In genomic region chr12:90611048-90611447, GRCh38 we compare ENCODE assay signal across 34 cellular contexts.
"Had no signal": no experiment of that assay in that cellular context is flagged by ENCODE, and none has a peak within 500 bp of the region (broad histone marks: within the 10 kb centered on the region; RNA-seq: fewer than 3 reads in every experiment).

No MANE protein-coding gene starts in this region.

- FAIRE-seq: colon had no signal

- H3K27me3 Mint-ChIP-seq: activated CD4-positive, alpha-beta memory T cell treated with anti-CD3 and anti-CD28 coated beads for 36 hours; activated CD4-positive, alpha-beta T cell treated with anti-CD3 and anti-CD28 coated beads, Interleukin-2, amount 10 ng/mL, durations not matched to agents 24 days and 14 days; activated CD8-positive, alpha-beta memory T cell treated with anti-CD3 and anti-CD28 coated beads, Interleukin-2, amount 10 ng/mL, durations not matched to agents 7 days and 5 days; activated naive CD4-positive, alpha-beta T cell treated with anti-CD3 and anti-CD28 coated beads, Interleukin-2, amount 50 U/mL, for 24 hours; activated naive CD8-positive, alpha-beta T cell treated with anti-CD3 and anti-CD28 coated beads for 36 hours; activated naive CD8-positive, alpha-beta T cell treated with anti-CD3 and anti-CD28 coated beads, Interleukin-2, amount 50 U/mL, for 24 hours; effector memory CD8-positive, alpha-beta T cell had no signal

- H3K36me3 ChIP-seq: adrenal gland, esophagus muscularis mucosa, gastrocnemius medialis, heart left ventricle had no signal

- ATAC-seq: activated CD4-positive, alpha-beta T cell treated with anti-CD3 and anti-CD28 coated beads for 36 hours; activated CD8-positive, alpha-beta memory T cell treated with anti-CD3 and anti-CD28 coated beads, Interleukin-2, amount 10 ng/mL, durations not matched to agents 7 days and 5 days; activated CD8-positive, alpha-beta T cell treated with anti-CD3 and anti-CD28 coated beads, Interleukin-2, amount 10 ng/mL, durations not matched to agents 7 days and 5 days; activated naive CD8-positive, alpha-beta T cell treated with anti-CD3 and anti-CD28 coated beads, Interleukin-2, amount 50 U/mL, for 24 hours; body of pancreas; effector memory CD8-positive, alpha-beta T cell; foreskin keratinocyte; gastrocnemius medialis; heart left ventricle had no signal

- H3K27ac ChIP-seq: adrenal gland, body of pancreas, esophagus muscularis mucosa, foreskin keratinocyte, gastrocnemius medialis, heart left ventricle had no signal

- H3K27me3 ChIP-seq: adrenal gland, body of pancreas, esophagus muscularis mucosa, foreskin keratinocyte, gastrocnemius medialis, heart left ventricle had no signal

- DNase-seq: activated CD4-positive, alpha-beta memory T cell treated with anti-CD3 and anti-CD28 coated beads for 36 hours; activated CD4-positive, alpha-beta T cell treated with anti-CD3 and anti-CD28 coated beads for 36 hours; activated CD4-positive, alpha-beta T cell treated with anti-CD3 and anti-CD28 coated beads, Interleukin-2, amount 10 ng/mL, durations not matched to agents 24 days and 14 days; activated CD4-positive, CD25-positive, alpha-beta regulatory T cell; activated CD4-positive, CD25-positive, alpha-beta regulatory T cell treated with anti-CD3 and anti-CD28 coated beads, Interleukin-2, amount 50 U/mL, for 72 hours; activated CD8-positive, alpha-beta memory T cell treated with anti-CD3 and anti-CD28 coated beads, Interleukin-2, amount 10 ng/mL, durations not matched to agents 7 days and 5 days; activated CD8-positive, alpha-beta memory T cell treated with anti-CD3 and anti-CD28 coated beads, Interleukin-2, amount 50 U/mL, for 4 hours; activated CD8-positive, alpha-beta T cell treated with anti-CD3 and anti-CD28 coated beads, Interleukin-2, amount 10 ng/mL, durations not matched to agents 7 days and 5 days; activated effector memory CD4-positive, alpha-beta T cell treated with anti-CD3 and anti-CD28 coated beads, Interleukin-2, amount 50 U/mL, for 16 hours; activated naive CD4-positive, alpha-beta T cell treated with anti-CD3 and anti-CD28 coated beads for 36 hours; activated naive CD8-positive, alpha-beta T cell treated with anti-CD3 and anti-CD28 coated beads for 36 hours; activated naive CD8-positive, alpha-beta T cell treated with anti-CD3 and anti-CD28 coated beads, Interleukin-2, amount 50 U/mL, for 24 hours; activated T-cell treated with anti-CD3 and anti-CD28 coated beads, Interleukin-2, amount 50 U/mL, for 1 hour; activated T-cell treated with anti-CD3 and anti-CD28 coated beads, Interleukin-2, amount 50 U/mL, for 48 hours; adrenal gland; amygdala; aorta; body of pancreas; caudate nucleus; cortex of kidney; dermis blood vessel endothelial cell; effector CD4-positive, alpha-beta T cell; effector memory CD8-positive, alpha-beta T cell; erythroblast; foreskin keratinocyte; gastrocnemius medialis; glutamatergic neuron; heart left ventricle; T-helper 2 cell had no signal

- H3K9me3 ChIP-seq: adrenal gland, body of pancreas, esophagus muscularis mucosa, gastrocnemius medialis, heart left ventricle had no signal

- H3K36me3 Mint-ChIP-seq: activated CD4-positive, alpha-beta memory T cell treated with anti-CD3 and anti-CD28 coated beads for 36 hours; activated CD8-positive, alpha-beta memory T cell treated with anti-CD3 and anti-CD28 coated beads, Interleukin-2, amount 10 ng/mL, durations not matched to agents 7 days and 5 days; activated naive CD4-positive, alpha-beta T cell treated with anti-CD3 and anti-CD28 coated beads, Interleukin-2, amount 50 U/mL, for 24 hours; activated naive CD8-positive, alpha-beta T cell treated with anti-CD3 and anti-CD28 coated beads for 36 hours had no signal

- H3K4me1 ChIP-seq: adrenal gland, body of pancreas, esophagus muscularis mucosa, foreskin keratinocyte, gastrocnemius medialis, heart left ventricle had no signal

- H3K4me1 Mint-ChIP-seq: activated CD4-positive, alpha-beta T cell treated with anti-CD3 and anti-CD28 coated beads for 36 hours; activated CD4-positive, alpha-beta T cell treated with anti-CD3 and anti-CD28 coated beads, Interleukin-2, amount 10 ng/mL, durations not matched to agents 24 days and 14 days; activated CD8-positive, alpha-beta memory T cell treated with anti-CD3 and anti-CD28 coated beads, Interleukin-2, amount 10 ng/mL, durations not matched to agents 7 days and 5 days; activated naive CD4-positive, alpha-beta T cell treated with anti-CD3 and anti-CD28 coated beads, Interleukin-2, amount 50 U/mL, for 24 hours; activated naive CD8-positive, alpha-beta T cell treated with anti-CD3 and anti-CD28 coated beads for 36 hours; activated naive CD8-positive, alpha-beta T cell treated with anti-CD3 and anti-CD28 coated beads, Interleukin-2, amount 50 U/mL, for 24 hours had no signal

- H3K4me3 Mint-ChIP-seq: activated CD4-positive, alpha-beta memory T cell treated with anti-CD3 and anti-CD28 coated beads for 36 hours; activated CD4-positive, alpha-beta T cell treated with anti-CD3 and anti-CD28 coated beads for 36 hours; activated CD4-positive, alpha-beta T cell treated with anti-CD3 and anti-CD28 coated beads, Interleukin-2, amount 10 ng/mL, durations not matched to agents 24 days and 14 days; activated CD8-positive, alpha-beta memory T cell treated with anti-CD3 and anti-CD28 coated beads, Interleukin-2, amount 10 ng/mL, durations not matched to agents 7 days and 5 days; activated CD8-positive, alpha-beta T cell treated with anti-CD3 and anti-CD28 coated beads, Interleukin-2, amount 10 ng/mL, durations not matched to agents 7 days and 5 days; activated naive CD4-positive, alpha-beta T cell treated with anti-CD3 and anti-CD28 coated beads for 36 hours; activated naive CD4-positive, alpha-beta T cell treated with anti-CD3 and anti-CD28 coated beads, Interleukin-2, amount 50 U/mL, for 24 hours; activated naive CD8-positive, alpha-beta T cell treated with anti-CD3 and anti-CD28 coated beads for 36 hours; activated naive CD8-positive, alpha-beta T cell treated with anti-CD3 and anti-CD28 coated beads, Interleukin-2, amount 50 U/mL, for 24 hours; activated T-helper 1 cell treated with anti-CD3 and anti-CD28 coated beads, Interleukin-12 subunit alpha, Interleukin-12 subunit beta, Interleukin-2, Interleukin-4 antibody, amounts not matched to agents 30 ng/mL and 10 ng/mL and 1 ng/mL, durations not matched to agents 14 hours and 24 hours and 36 hours; effector memory CD8-positive, alpha-beta T cell had no signal

- H3K27ac Mint-ChIP-seq: activated CD4-positive, alpha-beta memory T cell treated with anti-CD3 and anti-CD28 coated beads for 36 hours; activated CD4-positive, alpha-beta T cell treated with anti-CD3 and anti-CD28 coated beads for 36 hours; activated CD4-positive, alpha-beta T cell treated with anti-CD3 and anti-CD28 coated beads, Interleukin-2, amount 10 ng/mL, durations not matched to agents 24 days and 14 days; activated CD8-positive, alpha-beta memory T cell treated with anti-CD3 and anti-CD28 coated beads, Interleukin-2, amount 10 ng/mL, durations not matched to agents 7 days and 5 days; activated CD8-positive, alpha-beta T cell treated with anti-CD3 and anti-CD28 coated beads, Interleukin-2, amount 10 ng/mL, durations not matched to agents 7 days and 5 days; activated naive CD4-positive, alpha-beta T cell treated with anti-CD3 and anti-CD28 coated beads for 36 hours; activated naive CD4-positive, alpha-beta T cell treated with anti-CD3 and anti-CD28 coated beads, Interleukin-2, amount 50 U/mL, for 24 hours; activated naive CD8-positive, alpha-beta T cell treated with anti-CD3 and anti-CD28 coated beads for 36 hours; activated naive CD8-positive, alpha-beta T cell treated with anti-CD3 and anti-CD28 coated beads, Interleukin-2, amount 50 U/mL, for 24 hours; activated T-helper 1 cell treated with anti-CD3 and anti-CD28 coated beads, Interleukin-12 subunit alpha, Interleukin-12 subunit beta, Interleukin-2, Interleukin-4 antibody, amounts not matched to agents 30 ng/mL and 10 ng/mL and 1 ng/mL, durations not matched to agents 14 hours and 24 hours and 36 hours; activated T-helper 2 cell treated with anti-CD3 and anti-CD28 coated beads, Interferon-gamma antibody, Interleukin-2, Interleukin-4, amounts not matched to agents 10 μg/mL and 5 μg/mL and 100 μg/mL, durations not matched to agents 14 hours and 24 hours and 36 hours; effector memory CD8-positive, alpha-beta T cell had no signal

- H3K4me3 ChIP-seq: adrenal gland, body of pancreas, esophagus muscularis mucosa, gastrocnemius medialis, heart left ventricle had no signal
